Comparison of ENCODE assay signal across 9 cellular contexts in the genomic region with DNA sequence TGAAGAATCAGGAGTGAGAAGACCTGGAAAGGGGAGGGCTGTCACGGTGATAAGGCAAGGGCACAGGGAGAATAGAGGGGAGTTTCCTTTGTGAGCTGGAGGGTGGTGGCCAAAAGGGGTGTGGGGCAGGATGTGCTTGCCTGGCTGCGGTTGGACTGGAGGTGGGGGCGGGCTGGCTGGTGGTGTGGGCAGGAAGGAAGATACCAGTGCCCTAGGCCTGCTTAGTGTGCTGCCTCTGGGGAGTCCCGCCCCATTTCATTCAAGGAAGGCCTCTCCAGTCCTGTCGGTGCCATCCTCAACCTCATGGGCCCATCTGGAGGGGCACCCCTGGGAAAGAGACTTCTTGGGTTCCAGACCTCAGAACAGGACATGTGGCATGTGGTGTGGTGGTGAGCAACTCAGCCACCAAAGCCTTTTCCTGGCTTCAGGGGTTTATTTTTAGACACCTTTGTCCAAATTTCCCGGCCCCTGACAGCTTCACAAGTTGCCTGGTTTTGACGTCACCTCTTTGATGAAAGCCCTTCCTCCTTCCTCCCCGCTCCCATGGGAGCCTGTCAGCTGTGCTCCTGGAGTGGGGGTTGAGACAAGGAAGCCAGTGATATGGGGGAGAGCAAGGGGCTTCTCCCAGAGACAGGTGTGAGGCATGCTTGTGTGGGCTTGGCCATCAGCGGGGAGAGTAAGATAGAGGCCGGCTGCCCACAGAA. TPM values are rescaled to one million over a fixed set of nuclear protein-coding genes. Genes with fewer than 3 reads are reported as not detected.
A peak's percentile ranks its signal among the peaks of the same experiment; 100 is the strongest.
DNase-seq lines count a peak whose midpoint lies in the region; ATAC-seq and TF ChIP-seq lines count a peak whose summit lies in the region.
"Had no signal": no experiment of that assay in that cellular context is flagged by ENCODE, and none has a peak within 500 bp of the region (broad histone marks: within the 10 kb centered on the region; RNA-seq: fewer than 3 reads in every experiment).

No MANE protein-coding gene starts in this region.

- H3K36me3 ChIP-seq in neural cell (ENCODE audit: insufficient read depth, low read length) (no peaks in the 10 kb centered on the region), thymus (ENCODE audit: control insufficient read depth, insufficient read depth) (peaks cover 37% of the 10 kb centered on the region)
- H3K36me3 ChIP-seq: pancreas had no signal

- H3K27ac ChIP-seq in coronary artery (peak overlapping the region; percentile 12 to 74), neural cell (ENCODE audit: low read length) (peak overlapping the region; percentile 53), thymus (ENCODE audit: low read depth) (peak overlapping the region; percentile 71)

- H3K4me1 ChIP-seq in thymus (ENCODE audit: control insufficient read depth, insufficient read depth, low read length): peaks cover 19% of the 10 kb centered on the region
- H3K4me1 ChIP-seq: pancreas had no signal

- H3K4me2 ChIP-seq in neural cell (ENCODE audit: low read length): no peak overlapping the region

- no peak for TF ChIP-seq CTCF in coronary artery (IDR thresholded peaks at IDR 0.05)
- no peak for TF ChIP-seq CTCF in neural cell (IDR thresholded peaks at IDR 0.05; ENCODE audit: poor library complexity, severe bottlenecking)

- H3K9me2 ChIP-seq in neural cell (ENCODE audit: insufficient read depth, low read length): no peaks in the 10 kb centered on the region

- 28% methylated on average over 10 of the region's 10 CpGs for WGBS in thymus

- no peak for TF ChIP-seq EP300 in neural cell (conservative IDR thresholded peaks at IDR 0.05; ENCODE audit: poor library complexity, severe bottlenecking)

- TF ChIP-seq RAD21 in neural cell (conservative IDR thresholded peaks at IDR 0.05): no peak

- H3K9me3 ChIP-seq in neural cell (ENCODE audit: low read length): no peaks in the 10 kb centered on the region
- H3K9me3 ChIP-seq in thymus (ENCODE audit: control insufficient read depth): no peaks in the 10 kb centered on the region
- H3K9me3 ChIP-seq: pancreas had no signal

- H3K9ac ChIP-seq in neural cell (ENCODE audit: low read length): peak overlapping the region; percentile 26

- H3K4me3 ChIP-seq in coronary artery (no peak overlapping the region), neural cell (ENCODE audit: low read length) (peak overlapping the region; percentile 31), thymus (ENCODE audit: low read length) (no peak overlapping the region)
- H3K4me3 ChIP-seq: pancreas had no signal

- peak; percentile 83 for DNase-seq in activated CD4-positive, alpha-beta T cell treated with anti-CD3 and anti-CD28 coated beads for 48 hours
- DNase-seq in coronary artery (ENCODE audit: low spot score) (no peak), DMS153 (lab: John Stamatoyannopoulos, UW) (no peak), DMS 273 treated with DMSO at 0.1 percent for 48 hours (lab: John Stamatoyannopoulos, UW) (no peak)

- H3K79me2 ChIP-seq in neural cell (replicated peaks; ENCODE audit: insufficient read depth, low read length): no peaks in the 10 kb centered on the region

- no peaks in the 10 kb centered on the region for H4K20me1 ChIP-seq in neural cell (ENCODE audit: insufficient read depth)

- H2AFZ ChIP-seq in neural cell (ENCODE audit: low read depth, low read length): no peak overlapping the region

- no peaks in the 10 kb centered on the region for H3F3A ChIP-seq in neural cell (ENCODE audit: insufficient read depth, low read length, poor library complexity, severe bottlenecking)

- ATAC-seq in GM18505 (IDR thresholded peaks at IDR 0.05; ENCODE audit: unreplicated experiment): peak; percentile 49
- ATAC-seq in HG03457 (IDR thresholded peaks at IDR 0.05; ENCODE audit: unreplicated experiment): peak; percentile 41

- no peaks in the 10 kb centered on the region for H3K27me3 ChIP-seq in neural cell (ENCODE audit: insufficient read depth, low read depth, low read length)
- H3K27me3 ChIP-seq in thymus (ENCODE audit: control insufficient read depth, insufficient read depth): no peaks in the 10 kb centered on the region
- H3K27me3 ChIP-seq: pancreas had no signal

- TF ChIP-seq POLR2A in GM18505 (IDR thresholded peaks at IDR 0.05; ENCODE audit: borderline replicate concordance, extremely low read depth, insufficient read depth, insufficient read length): no peak

TF ChIP-seq in neural cell, 6 proteins besides CTCF, POLR2A, EP300 and RAD21:
- TF ChIP-seq, protein P1, sequence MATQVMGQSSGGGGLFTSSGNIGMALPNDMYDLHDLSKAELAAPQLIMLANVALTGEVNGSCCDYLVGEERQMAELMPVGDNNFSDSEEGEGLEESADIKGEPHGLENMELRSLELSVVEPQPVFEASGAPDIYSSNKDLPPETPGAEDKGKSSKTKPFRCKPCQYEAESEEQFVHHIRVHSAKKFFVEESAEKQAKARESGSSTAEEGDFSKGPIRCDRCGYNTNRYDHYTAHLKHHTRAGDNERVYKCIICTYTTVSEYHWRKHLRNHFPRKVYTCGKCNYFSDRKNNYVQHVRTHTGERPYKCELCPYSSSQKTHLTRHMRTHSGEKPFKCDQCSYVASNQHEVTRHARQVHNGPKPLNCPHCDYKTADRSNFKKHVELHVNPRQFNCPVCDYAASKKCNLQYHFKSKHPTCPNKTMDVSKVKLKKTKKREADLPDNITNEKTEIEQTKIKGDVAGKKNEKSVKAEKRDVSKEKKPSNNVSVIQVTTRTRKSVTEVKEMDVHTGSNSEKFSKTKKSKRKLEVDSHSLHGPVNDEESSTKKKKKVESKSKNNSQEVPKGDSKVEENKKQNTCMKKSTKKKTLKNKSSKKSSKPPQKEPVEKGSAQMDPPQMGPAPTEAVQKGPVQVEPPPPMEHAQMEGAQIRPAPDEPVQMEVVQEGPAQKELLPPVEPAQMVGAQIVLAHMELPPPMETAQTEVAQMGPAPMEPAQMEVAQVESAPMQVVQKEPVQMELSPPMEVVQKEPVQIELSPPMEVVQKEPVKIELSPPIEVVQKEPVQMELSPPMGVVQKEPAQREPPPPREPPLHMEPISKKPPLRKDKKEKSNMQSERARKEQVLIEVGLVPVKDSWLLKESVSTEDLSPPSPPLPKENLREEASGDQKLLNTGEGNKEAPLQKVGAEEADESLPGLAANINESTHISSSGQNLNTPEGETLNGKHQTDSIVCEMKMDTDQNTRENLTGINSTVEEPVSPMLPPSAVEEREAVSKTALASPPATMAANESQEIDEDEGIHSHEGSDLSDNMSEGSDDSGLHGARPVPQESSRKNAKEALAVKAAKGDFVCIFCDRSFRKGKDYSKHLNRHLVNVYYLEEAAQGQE (IDR thresholded peaks at IDR 0.05; ENCODE audit: borderline replicate concordance): no peak
- TF ChIP-seq TAF1 (IDR thresholded peaks at IDR 0.05; ENCODE audit: low read depth): no peak
- TF ChIP-seq MXI1 (conservative IDR thresholded peaks at IDR 0.05; ENCODE audit: poor library complexity, severe bottlenecking): no peak
- TF ChIP-seq EZH2 (IDR thresholded peaks at IDR 0.05; ENCODE audit: borderline replicate concordance, insufficient read depth, low read length, poor library complexity, severe bottlenecking): no peak
- TF ChIP-seq POLR2AphosphoS5 (IDR thresholded peaks at IDR 0.05): no peak
- TF ChIP-seq SMC3 (conservative IDR thresholded peaks at IDR 0.05; ENCODE audit: poor library complexity): no peak

RNA-seq across cellular contexts. Expression of a gene that starts 15.6 kb away (rescaled TPM):
- 33.0 and 35.4 TPM in 2 replicates for polyA plus RNA-seq in neural cell
- polyA minus RNA-seq in neural cell: 16.0 and 18.5 TPM in 2 replicates
- polyA plus RNA-seq in thymus: 61.1 TPM

RNA-seq across cellular contexts. Expression of a gene that starts 20.2 kb away (rescaled TPM):
- 9.1 and 11.6 TPM in 2 replicates for polyA plus RNA-seq in neural cell
- 7.5 and 9.0 TPM in 2 replicates for polyA minus RNA-seq in neural cell
- polyA plus RNA-seq in thymus: 0.91 TPM
